ENCODE assay signal across 8 cellular contexts in genomic region chr9:122126340-122127333, GRCh38. TPM values are rescaled to one million over a fixed set of nuclear protein-coding genes. Genes with fewer than 3 reads are reported as not detected.
DNase-seq lines count a peak whose midpoint lies in the region; ATAC-seq and TF ChIP-seq lines count a peak whose summit lies in the region.

No MANE protein-coding gene starts in this region.

- no CpG with 5 or more reads among the region's 67 CpGs for WGBS in trophoblast cell (ENCODE audit: extremely low coverage, insufficient coverage, insufficient read length)

- H3K36me3 ChIP-seq in trophoblast cell (ENCODE audit: control insufficient read depth in 1 of 2, insufficient read depth in 2 of 2, low read length in 2 of 2) (no peaks in the 10 kb centered on the region), SJCRH30 (no peaks in the 10 kb centered on the region), mucosa of descending colon (ENCODE audit: low read depth) (no peaks in the 10 kb centered on the region)

- ATAC-seq in T-helper 17 cell: no peak
- ATAC-seq in mucosa of descending colon: no peak

- H4K12ac ChIP-seq in trophoblast cell (ENCODE audit: low read depth, low read length): no peak overlapping the region

- no peak overlapping the region for H3K18ac ChIP-seq in trophoblast cell (ENCODE audit: low read length)

- H2AFZ ChIP-seq in trophoblast cell (ENCODE audit: insufficient read depth, low read length, poor library complexity): peak overlapping the region; percentile 11

- no peak overlapping the region for H3K4ac ChIP-seq in trophoblast cell (ENCODE audit: low read depth, low read length)

- no peak overlapping the region for H4K8ac ChIP-seq in trophoblast cell (ENCODE audit: low read depth, low read length)

- H3K9me3 ChIP-seq in T-helper 17 cell (ENCODE audit: control insufficient read depth, low read length, poor library complexity, severe bottlenecking) (no peaks in the 10 kb centered on the region), trophoblast cell (ENCODE audit: insufficient read depth, low read depth, low read length) (peaks cover 1% of the 10 kb centered on the region), SJCRH30 (replicated peaks) (no peaks in the 10 kb centered on the region), mucosa of descending colon (no peaks in the 10 kb centered on the region)

- no peaks in the 10 kb centered on the region for H3K79me2 ChIP-seq in trophoblast cell (ENCODE audit: control insufficient read depth, insufficient read depth, low read length, poor library complexity)

- H3K4me2 ChIP-seq in trophoblast cell (ENCODE audit: low read length): peak overlapping the region; percentile 63

- H3K27me3 Mint-ChIP-seq in T-helper 17 cell: peaks cover 44% of the 10 kb centered on the region

- DNase-seq in G401 (ENCODE audit: low spot score) (peak; percentile 21), T-helper 17 cell (no peak), fibroblast of gingiva (ENCODE audit: low read depth) (peak; percentile 13), trophoblast cell (peak; percentile 30 to 60), NCI-H1048 (lab: John Stamatoyannopoulos, UW) (no peak), SJCRH30 (no peak), COLO668 (lab: John Stamatoyannopoulos, UW; ENCODE audit: unreplicated experiment) (no peak), mucosa of descending colon (no peak)

- no peak overlapping the region for H3K14ac ChIP-seq in trophoblast cell (ENCODE audit: low read length)

- peak overlapping the region; percentile 1 for H4K91ac ChIP-seq in trophoblast cell (ENCODE audit: low read depth, low read length)

- no peak overlapping the region for H3K23ac ChIP-seq in trophoblast cell (ENCODE audit: low read length)

- H2BK5ac ChIP-seq in trophoblast cell (ENCODE audit: low read depth, low read length, poor library complexity): no peak overlapping the region

- H3K27me3 ChIP-seq in trophoblast cell (ENCODE audit: insufficient read depth, low read length) (peaks cover 2% of the 10 kb centered on the region), SJCRH30 (no peaks in the 10 kb centered on the region)

- no peak overlapping the region for H3K9ac ChIP-seq in trophoblast cell (ENCODE audit: low read length)

- intact Hi-C loops in mucosa of descending colon (cut with DNase I, micrococcal nuclease): loop anchor here in 1 of 2 donors (10.0 kb wide), 1 partner anchor 688 kb away; no protein-coding TSS in a partner anchor

- peak overlapping the region; percentile 37 for H3K27ac ChIP-seq in trophoblast cell (ENCODE audit: low read depth, low read length)
- no peak overlapping the region for H3K27ac ChIP-seq in SJCRH30

- H2AK5ac ChIP-seq in trophoblast cell (ENCODE audit: low read length): no peak overlapping the region

- peaks cover 20% of the 10 kb centered on the region for H3K4me1 Mint-ChIP-seq in T-helper 17 cell

- H3K4me3 ChIP-seq in trophoblast cell (ENCODE audit: low read depth, low read length) (peak overlapping the region; percentile 0), SJCRH30 (no peak overlapping the region), mucosa of descending colon (no peak overlapping the region)

- H3K4me3 Mint-ChIP-seq in T-helper 17 cell: peak overlapping the region; percentile 89

- H3K36me3 Mint-ChIP-seq in T-helper 17 cell (ENCODE audit: low read depth): peaks cover 10% of the 10 kb centered on the region

- H2BK12ac ChIP-seq in trophoblast cell (ENCODE audit: low read length): no peak overlapping the region

- no peak overlapping the region for H3K27ac Mint-ChIP-seq in T-helper 17 cell

- in situ Hi-C loops in G401 (cut with HindIII; ENCODE audit: low sequenced_read_pairs): no loop called here

- no peak for TF ChIP-seq CTCF in mucosa of descending colon (IDR thresholded peaks at IDR 0.05)

- H3K79me1 ChIP-seq in trophoblast cell (ENCODE audit: low read length): no peaks in the 10 kb centered on the region

- peaks cover 22 to 38% of the 10 kb centered on the region in 2 experiments for H3K4me1 ChIP-seq in trophoblast cell (ENCODE audit: control insufficient read depth in 1 of 2, insufficient read depth in 2 of 2, low read length in 2 of 2)
- H3K4me1 ChIP-seq in SJCRH30: peaks cover 6% of the 10 kb centered on the region; the same call in 1 of the 2 replicates
- no peaks in the 10 kb centered on the region for H3K4me1 ChIP-seq in mucosa of descending colon (ENCODE audit: low read depth)

- no peak overlapping the region for H2BK120ac ChIP-seq in trophoblast cell (ENCODE audit: insufficient read depth, low read length, poor library complexity)

RNA-seq across cellular contexts. Expression of gene NDUFA8, which starts 32.9 kb away (rescaled TPM):
- 76.1 and 107 TPM in 2 replicates for total RNA-seq in G401 (2014; rRNA removed; shearing (Covaris generic))
- 10 to 100 TPM in 1 of 2 donors, 1 to 10 TPM in 1; 9.2 to 13.0 TPM for total RNA-seq in T-helper 17 cell
- 65.5 and 69.1 TPM in 2 replicates for polyA plus RNA-seq in trophoblast cell (2013)
- total RNA-seq in SJCRH30 (2014; rRNA removed; shearing (Covaris generic)): 96.1 and 98.8 TPM in 2 replicates
- total RNA-seq in mucosa of descending colon: 10 to 100 TPM; 66.9 to 85.0 (median 69.1) TPM

RNA-seq across cellular contexts. Expression of gene MORN5, which starts 33.1 kb away (rescaled TPM):
- total RNA-seq in G401 (2014; rRNA removed; shearing (Covaris generic)): not detected in 2 replicates
- total RNA-seq in T-helper 17 cell (not detected), mucosa of descending colon (10 to 100 TPM in 1 of 3 donors, 1 to 10 TPM in 1, not detected in 1; 1.6 to 21.2 TPM)
- not detected in 2 replicates for polyA plus RNA-seq in trophoblast cell (2013)
- total RNA-seq in SJCRH30 (2014; rRNA removed; shearing (Covaris generic)): not detected in 2 replicates

RNA-seq across cellular contexts. Expression of gene TTLL11, which starts 33.5 kb away (rescaled TPM):
- 3.0 and 7.0 TPM in 2 replicates for total RNA-seq in G401 (2014; rRNA removed; shearing (Covaris generic))
- total RNA-seq in T-helper 17 cell (1 to 10 TPM; 2.3 to 4.2 TPM), mucosa of descending colon (10 to 100 TPM in 1 of 3 donors, 1 to 10 TPM in 2; 6.0 to 22.2 (median 6.4) TPM)
- polyA plus RNA-seq in trophoblast cell (2013): 1.0 and 1.1 TPM in 2 replicates
- total RNA-seq in SJCRH30 (2014; rRNA removed; shearing (Covaris generic)): 4.8 and 8.8 TPM in 2 replicates

Comparison
In these comparisons a context has a peak if more than half of its experiments do, and no peak if none do; other contexts are left out.
1. DNase-seq: peak in G401 (single experiment), fibroblast of gingiva (single experiment) and trophoblast cell (2 of 2); none in T-helper 17 cell (0 of 3), NCI-H1048 (single experiment), SJCRH30 (0 of 2), COLO668 (single experiment) and mucosa of descending colon (0 of 3).